Comparison of ENCODE assay signal across 15 cellular contexts in genomic region chr3:169138849-169139416, GRCh38.
"Had no signal": no experiment of that assay in that cellular context is flagged by ENCODE, and none has a peak within 500 bp of the region (broad histone marks: within the 10 kb centered on the region; RNA-seq: fewer than 3 reads in every experiment).

No MANE protein-coding gene starts in this region.

- H3K9me3 ChIP-seq: colonic mucosa, psoas muscle, testis had no signal

- ATAC-seq: activated T-helper 17 cell treated with anti-CD3 and anti-CD28 coated beads, Interleukin-2, amount 50 U/mL, for 72 hours; left colon; psoas muscle; WTC11 had no signal

- H3K27me3 ChIP-seq: testis had no signal

- H3K4me1 Mint-ChIP-seq: activated T-helper 17 cell treated with anti-CD3 and anti-CD28 coated beads, Interleukin-2, amount 50 U/mL, for 72 hours; immature natural killer cell; nephron had no signal

- H3K4me1 ChIP-seq: psoas muscle, testis had no signal

- H3K9me3 Mint-ChIP-seq: activated naive CD4-positive, alpha-beta T cell treated with anti-CD3 and anti-CD28 coated beads for 36 hours; activated T-helper 17 cell treated with anti-CD3 and anti-CD28 coated beads, Interleukin-2, amount 50 U/mL, for 72 hours; nephron; WTC11 had no signal

- H3K27ac Mint-ChIP-seq: activated naive CD4-positive, alpha-beta T cell treated with anti-CD3 and anti-CD28 coated beads for 36 hours; activated T-helper 17 cell treated with anti-CD3 and anti-CD28 coated beads, Interleukin-2, amount 50 U/mL, for 72 hours; immature natural killer cell; WTC11 had no signal

- DNase-seq: activated CD4-positive, alpha-beta T cell treated with anti-CD3 and anti-CD28 coated beads for 48 hours; activated CD8-positive, alpha-beta memory T cell treated with anti-CD3 and anti-CD28 coated beads for 24 hours; activated naive CD4-positive, alpha-beta T cell treated with anti-CD3 and anti-CD28 coated beads for 36 hours; caudate nucleus; colonic mucosa; immature natural killer cell; left colon; psoas muscle; stimulated activated CD4-positive, alpha-beta T cell treated with anti-CD3 and anti-CD28 coated beads, Interleukin-12 subunit alpha, Interleukin-12 subunit beta, amount 100 ng/mL, for 4 hours; stimulated activated naive CD4-positive, alpha-beta T cell treated with Interleukin-2 at 50 U/mL for 16 hours; T-helper 1 cell; testis had no signal

- H3K4me3 ChIP-seq: colonic mucosa, psoas muscle, testis had no signal

- H3K36me3 ChIP-seq: colonic mucosa had no signal

- H3K4me3 Mint-ChIP-seq: activated naive CD4-positive, alpha-beta T cell treated with anti-CD3 and anti-CD28 coated beads for 36 hours; activated T-helper 17 cell treated with anti-CD3 and anti-CD28 coated beads, Interleukin-2, amount 50 U/mL, for 72 hours; immature natural killer cell; WTC11 had no signal

- H3K36me3 Mint-ChIP-seq: WTC11 had no signal

- H3K27ac ChIP-seq: colonic mucosa, psoas muscle, testis had no signal
